In genomic region chr4:78551420-78552351, GRCh38 we compare ENCODE assay signal across 8 cellular contexts. TPM values are rescaled to one million over a fixed set of nuclear protein-coding genes. Genes with fewer than 3 reads are reported as not detected.
A peak's percentile ranks its signal among the peaks of the same experiment; 100 is the strongest.
DNase-seq lines count a peak whose midpoint lies in the region; ATAC-seq and TF ChIP-seq lines count a peak whose summit lies in the region.

Gene ANXA3, plus strand, starts transcription at chr4:78551770. Its CDS starts 2,704 bp downstream, at chr4:78554474.

- ATAC-seq in GM21423 (IDR thresholded peaks at IDR 0.05; ENCODE audit: unreplicated experiment): peak; percentile 50
- peak; percentile 24 for ATAC-seq in stimulated activated effector memory CD8-positive, alpha-beta T cell treated with anti-CD3 and anti-CD28 coated beads, Interleukin-12 subunit alpha, Interleukin-12 subunit beta, amount 100 ng/mL, for 72 hours

- peaks cover 4% of the 10 kb centered on the region for H3K36me3 Mint-ChIP-seq in chondrocyte (ENCODE audit: low read depth)
- H3K36me3 Mint-ChIP-seq in stimulated activated effector memory CD8-positive, alpha-beta T cell treated with anti-CD3 and anti-CD28 coated beads, Interleukin-12 subunit alpha, Interleukin-12 subunit beta, amount 100 ng/mL, for 72 hours: no peaks in the 10 kb centered on the region

- H3K4me3 Mint-ChIP-seq in chondrocyte (ENCODE audit: unreplicated experiment): peak within 1 kb of the TSS; percentile 77
- H3K4me3 Mint-ChIP-seq in stimulated activated effector memory CD8-positive, alpha-beta T cell treated with anti-CD3 and anti-CD28 coated beads, Interleukin-12 subunit alpha, Interleukin-12 subunit beta, amount 100 ng/mL, for 72 hours: peak within 1 kb of the TSS; percentile 48

- H3K9me3 Mint-ChIP-seq in chondrocyte (ENCODE audit: low read depth): no peaks in the 10 kb centered on the region
- no peaks in the 10 kb centered on the region for H3K9me3 Mint-ChIP-seq in stimulated activated effector memory CD8-positive, alpha-beta T cell treated with anti-CD3 and anti-CD28 coated beads, Interleukin-12 subunit alpha, Interleukin-12 subunit beta, amount 100 ng/mL, for 72 hours

- H3K4me1 Mint-ChIP-seq in chondrocyte (ENCODE audit: low read depth): peaks cover 26% of the 10 kb centered on the region
- H3K4me1 Mint-ChIP-seq in stimulated activated effector memory CD8-positive, alpha-beta T cell treated with anti-CD3 and anti-CD28 coated beads, Interleukin-12 subunit alpha, Interleukin-12 subunit beta, amount 100 ng/mL, for 72 hours: peaks cover 6% of the 10 kb centered on the region

- no peaks in the 10 kb centered on the region for H3K27me3 Mint-ChIP-seq in chondrocyte (ENCODE audit: low read depth)

- TF ChIP-seq CTCF in chondrocyte (IDR thresholded peaks at IDR 0.05): peak; percentile 35

- peak within 1 kb of the TSS; percentile 30 for H3K27ac Mint-ChIP-seq in chondrocyte (ENCODE audit: unreplicated experiment)
- no peak within 1 kb of the TSS for H3K27ac Mint-ChIP-seq in stimulated activated effector memory CD8-positive, alpha-beta T cell treated with anti-CD3 and anti-CD28 coated beads, Interleukin-12 subunit alpha, Interleukin-12 subunit beta, amount 100 ng/mL, for 72 hours

- peak; percentile 7 for DNase-seq in CD1c-positive myeloid dendritic cell (ENCODE audit: extremely low spot score)
- DNase-seq in NCI-H748 treated with DMSO at 0.1 percent for 48 hours (lab: John Stamatoyannopoulos, UW): peak; percentile 16
- DNase-seq in chondrocyte (ENCODE audit: low spot score): no peak
- peak; percentile 74 for DNase-seq in left kidney (ENCODE audit: low read depth, low spot score)
- no peak for DNase-seq in stimulated activated effector memory CD8-positive, alpha-beta T cell treated with anti-CD3 and anti-CD28 coated beads, Interleukin-12 subunit alpha, Interleukin-12 subunit beta, amount 100 ng/mL, for 72 hours (ENCODE audit: low spot score in 2 of 2)
- no peak for DNase-seq in NAMALWA (ENCODE audit: low spot score)
- DNase-seq in cortex of kidney (lab: John Stamatoyannopoulos, UW): no peak

RNA-seq across cellular contexts. Expression of gene ANXA3, which starts in this region (rescaled TPM):
- total RNA-seq in chondrocyte: 3.7 to 22.0 TPM (median 21.9 TPM) in 3 replicates

Comparison
In these comparisons a context has a peak if more than half of its experiments do, and no peak if none do; other contexts are left out.
1. DNase-seq: peak in CD1c-positive myeloid dendritic cell (single experiment), NCI-H748 treated with DMSO at 0.1 percent for 48 hours (single experiment) and left kidney (single experiment); none in chondrocyte (single experiment), stimulated activated effector memory CD8-positive, alpha-beta T cell treated with anti-CD3 and anti-CD28 coated beads, Interleukin-12 subunit alpha, Interleukin-12 subunit beta, amount 100 ng/mL, for 72 hours (0 of 2), NAMALWA (single experiment) and cortex of kidney (single experiment).